Comparison of ENCODE assay signal across 8 cellular contexts in the genomic region with DNA sequence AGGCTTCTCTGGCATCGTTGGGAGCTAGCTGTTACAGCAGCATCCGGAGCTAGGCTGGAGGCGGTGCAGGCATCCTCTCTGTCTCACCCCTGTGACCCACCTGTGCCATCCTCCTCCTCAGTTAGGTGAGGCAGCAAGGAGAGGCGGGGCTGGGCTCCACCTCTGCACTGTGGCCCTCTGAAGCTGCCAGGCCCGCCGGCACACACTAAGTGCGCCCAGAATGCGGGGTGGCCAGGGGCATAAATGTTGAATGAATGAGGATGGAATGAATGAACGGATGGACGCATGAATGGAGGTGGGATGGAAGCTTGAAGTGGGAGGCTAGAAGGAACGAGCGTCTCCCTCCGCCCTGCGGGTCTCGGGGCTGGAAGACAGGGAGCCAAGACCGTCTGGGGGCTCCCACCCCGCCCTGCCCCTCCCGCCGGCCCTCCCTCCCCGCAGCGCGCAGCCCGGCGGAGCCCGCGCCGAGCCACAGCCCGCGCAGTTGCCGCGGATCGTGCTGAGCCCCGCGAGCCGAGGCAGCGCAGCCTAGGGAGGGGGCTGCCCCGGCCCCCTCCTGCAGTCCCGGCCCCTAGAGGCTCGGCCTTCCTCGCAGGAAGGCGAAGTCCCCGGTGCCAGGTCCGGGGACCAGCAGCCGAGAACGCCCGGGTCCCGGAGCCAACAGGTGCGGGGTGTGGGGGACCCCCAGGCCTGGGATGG. TPM values are rescaled to one million over a fixed set of nuclear protein-coding genes. Genes with fewer than 3 reads are reported as not detected.
DNase-seq lines count a peak whose midpoint lies in the region; ATAC-seq and TF ChIP-seq lines count a peak whose summit lies in the region.

HCRTR1 (plus strand) TSS at position 472 of the 699 bp plus-strand sequence. CDS start 1,504 bp downstream, outside the sequence.

- H2BK5ac ChIP-seq in trophoblast cell (ENCODE audit: low read depth, low read length, poor library complexity): peak within 1 kb of the TSS; percentile 4

- H3K4me1 Mint-ChIP-seq in Caco-2 (ENCODE audit: low read depth, unreplicated experiment): peaks cover 5% of the 10 kb centered on the region

- peak within 1 kb of the TSS; percentile 87 for H2BK12ac ChIP-seq in trophoblast cell (ENCODE audit: low read length)

- no peak for TF ChIP-seq CTCF in Caco-2 (IDR thresholded peaks at IDR 0.05; ENCODE audit: insufficient read depth in 1 of 2, low read depth in 1 of 2, low read length in 1 of 2, severe bottlenecking in 1 of 2, unreplicated experiment in 1 of 2)
- TF ChIP-seq CTCF in foreskin fibroblast (IDR thresholded peaks at IDR 0.05; ENCODE audit: low read depth, low read length): no peak

- no peaks in the 10 kb centered on the region for H3K36me3 Mint-ChIP-seq in Caco-2 (ENCODE audit: insufficient read depth, unreplicated experiment)

- WGBS in trophoblast cell (ENCODE audit: extremely low coverage, insufficient coverage, insufficient read length): no CpG with 5 or more reads among the region's 48 CpGs

- H2BK120ac ChIP-seq in trophoblast cell (ENCODE audit: insufficient read depth, low read length, poor library complexity): peak within 1 kb of the TSS; percentile 75

- CTCF ChIA-PET in Caco-2 (lab: Charles Lee): interaction anchor here (1.0 kb wide), 2 partner anchors 28 to 44 kb away, joined by 3 to 8 read pairs; partner anchors contain the start of gene PEF1

- H4K91ac ChIP-seq in trophoblast cell (ENCODE audit: low read depth, low read length): peak within 1 kb of the TSS; percentile 75

- H3K9me3 Mint-ChIP-seq in Caco-2 (ENCODE audit: unreplicated experiment): no peaks in the 10 kb centered on the region

- H3K79me2 ChIP-seq in trophoblast cell (ENCODE audit: control insufficient read depth, insufficient read depth, low read length, poor library complexity): peaks cover 4% of the 10 kb centered on the region

- peak within 1 kb of the TSS; percentile 83 for H3K18ac ChIP-seq in trophoblast cell (ENCODE audit: low read length)

- H3K27me3 ChIP-seq in Caco-2 (replicated peaks; ENCODE audit: control insufficient read depth, insufficient read depth, low read length) (no peaks in the 10 kb centered on the region), trophoblast cell (ENCODE audit: insufficient read depth, low read length) (no peaks in the 10 kb centered on the region)

- peak within 1 kb of the TSS; percentile 56 for H3K4ac ChIP-seq in trophoblast cell (ENCODE audit: low read depth, low read length)

- peak within 1 kb of the TSS; percentile 59 for H3K4me3 ChIP-seq in Caco-2 (ENCODE audit: low read depth, low read length)
- H3K4me3 ChIP-seq in SK-N-MC: peak within 1 kb of the TSS; percentile 83
- H3K4me3 ChIP-seq in foreskin fibroblast (ENCODE audit: low read depth in 1 of 2, low read length in 2 of 2): peak within 1 kb of the TSS; percentile 47 to 52
- peak within 1 kb of the TSS; percentile 74 for H3K4me3 ChIP-seq in trophoblast cell (ENCODE audit: low read depth, low read length)

- H3K36me3 ChIP-seq in Caco-2 (ENCODE audit: control insufficient read depth, insufficient read depth, low read length): no peaks in the 10 kb centered on the region
- H3K36me3 ChIP-seq in SK-N-MC (ENCODE audit: insufficient read depth, low read length): no peaks in the 10 kb centered on the region
- no peaks in the 10 kb centered on the region for H3K36me3 ChIP-seq in trophoblast cell (ENCODE audit: control insufficient read depth in 1 of 2, insufficient read depth in 2 of 2, low read length in 2 of 2)

- peak within 1 kb of the TSS; percentile 50 for H4K12ac ChIP-seq in trophoblast cell (ENCODE audit: low read depth, low read length)

- no peak within 1 kb of the TSS for H3K23ac ChIP-seq in trophoblast cell (ENCODE audit: low read length)

- H3K4me2 ChIP-seq in trophoblast cell (ENCODE audit: low read length): peak within 1 kb of the TSS; percentile 91

- H2AK5ac ChIP-seq in trophoblast cell (ENCODE audit: low read length): no peak within 1 kb of the TSS

- peaks cover 15% of the 10 kb centered on the region for H3K79me1 ChIP-seq in trophoblast cell (ENCODE audit: low read length)

- no peak within 1 kb of the TSS for H3K27ac Mint-ChIP-seq in Caco-2 (ENCODE audit: unreplicated experiment)

- BruUV-seq in Caco-2 (replicated peaks; lab: Mats Ljungman, UMichigan): no TSS peak

- no peaks in the 10 kb centered on the region for H3K4me1 ChIP-seq in Caco-2
- H3K4me1 ChIP-seq in trophoblast cell (ENCODE audit: control insufficient read depth in 1 of 2, insufficient read depth in 2 of 2, low read length in 2 of 2): peaks cover 13 to 21% of the 10 kb centered on the region in 2 experiments

- H3K27ac ChIP-seq in SK-N-MC (no peak within 1 kb of the TSS), trophoblast cell (ENCODE audit: low read depth, low read length) (no peak within 1 kb of the TSS)

- POLR2A ChIA-PET in Caco-2 (lab: Charles Lee): no interaction called here

- ATAC-seq in HG03565 (IDR thresholded peaks at IDR 0.05; ENCODE audit: unreplicated experiment): no peak
- no peak for ATAC-seq in GM18868 (IDR thresholded peaks at IDR 0.05; ENCODE audit: unreplicated experiment)

- H4K8ac ChIP-seq in trophoblast cell (ENCODE audit: low read depth, low read length): peak within 1 kb of the TSS; percentile 66

- DNase-seq in Caco-2 (no peak), SK-N-MC (ENCODE audit: low read depth, low spot score) (no peak), foreskin fibroblast (no peak), trophoblast cell (no peak), NK-92 (lab: John Stamatoyannopoulos, UW; ENCODE audit: unreplicated experiment) (no peak), SW480 (ENCODE audit: low spot score) (no peak)

- peak within 1 kb of the TSS; percentile 87 for H3K4me3 Mint-ChIP-seq in Caco-2 (ENCODE audit: unreplicated experiment)

- peak within 1 kb of the TSS; percentile 73 for H2AFZ ChIP-seq in trophoblast cell (ENCODE audit: insufficient read depth, low read length, poor library complexity)

- H3K14ac ChIP-seq in trophoblast cell (ENCODE audit: low read length): peak within 1 kb of the TSS; percentile 63

- H3K27me3 Mint-ChIP-seq in Caco-2 (ENCODE audit: insufficient read depth, unreplicated experiment): no peaks in the 10 kb centered on the region

- H3K9ac ChIP-seq in SK-N-MC (ENCODE audit: insufficient read length): no peak within 1 kb of the TSS
- H3K9ac ChIP-seq in trophoblast cell (ENCODE audit: low read length): peak within 1 kb of the TSS; percentile 44

- H3K9me3 ChIP-seq in Caco-2: no peaks in the 10 kb centered on the region
- no peaks in the 10 kb centered on the region for H3K9me3 ChIP-seq in SK-N-MC (ENCODE audit: low read depth, low read length)
- H3K9me3 ChIP-seq in trophoblast cell (ENCODE audit: insufficient read depth, low read depth, low read length): peaks cover 3% of the 10 kb centered on the region

- intact Hi-C loops in Caco-2 (cut with micrococcal nuclease; ENCODE audit: unreplicated experiment): no loop called here

RNA-seq across cellular contexts. Expression of gene HCRTR1, which starts in this region (rescaled TPM):
- total RNA-seq in Caco-2 (2022): not detected in 2 replicates
- polyA plus RNA-seq in trophoblast cell (2013): 1.4 and 1.5 TPM in 2 replicates
